Comparison of ENCODE assay signal across 8 cellular contexts in genomic region chr16:31700200-31700529, GRCh38.
DNase-seq lines count a peak whose midpoint lies in the region; TF ChIP-seq lines count a peak whose summit lies in the region.

No MANE protein-coding gene starts in this region.

- peak overlapping the region; percentile 90 for H3K4me3 Mint-ChIP-seq in nephron progenitor cell

- peak overlapping the region; percentile 70 for H3K4me3 ChIP-seq in HAP-1
- peak overlapping the region; percentile 85 for H3K4me3 ChIP-seq in NT2/D1 (ENCODE audit: insufficient read length, low read depth)
- H3K4me3 ChIP-seq in ectodermal cell (ENCODE audit: insufficient read depth, low read depth, low read length), result peak overlapping the region; percentile 84

- in situ Hi-C loops in HAP-1 (cut with MboI; ENCODE audit: low sequenced_read_pairs), result loop anchor here (25.0 kb wide), 1 partner anchor 738 kb away; the partner anchor contains the start of gene SETD1A

- H3K27me3 Mint-ChIP-seq in nephron progenitor cell (ENCODE audit: low read depth, poor library complexity), result peaks cover 32% of the 10 kb centered on the region

- WGBS in ectodermal cell, 2 experiments, result 4 to 5% methylated on average over 7 of the region's 8 CpGs

- no peaks in the 10 kb centered on the region for H3K9me3 Mint-ChIP-seq in nephron progenitor cell

- no peaks in the 10 kb centered on the region for H3K27me3 ChIP-seq in HAP-1 (ENCODE audit: low read depth)
- peaks cover 26% of the 10 kb centered on the region for H3K27me3 ChIP-seq in NT2/D1 (ENCODE audit: insufficient read depth, insufficient read length)
- peaks cover 8% of the 10 kb centered on the region for H3K27me3 ChIP-seq in ectodermal cell (ENCODE audit: control insufficient read depth, insufficient read depth, low read length, poor library complexity, severe bottlenecking)

- DNase-seq in NCI-H1092 treated with DMSO at 0.1 percent for 48 hours (lab: John Stamatoyannopoulos, UW) (peak; percentile 86), NCI-H1092 (lab: John Stamatoyannopoulos, UW) (no peak), HAP-1 (ENCODE audit: low spot score in 2 of 2) (peak; percentile 79 to 94), NT2/D1 (ENCODE audit: low read depth, low spot score) (no peak), nephron progenitor cell (no peak), posterior vena cava (ENCODE audit: low spot score) (no peak)
- no peak for DNase-seq in activated CD4-positive, alpha-beta T cell treated with anti-CD3 and anti-CD28 coated beads for 48 hours

- no peak overlapping the region for H3K27ac Mint-ChIP-seq in nephron progenitor cell

- no peak for TF ChIP-seq CTCF in nephron progenitor cell (IDR thresholded peaks at IDR 0.05)

- H3K9me3 ChIP-seq in HAP-1 (no peaks in the 10 kb centered on the region), NT2/D1 (ENCODE audit: insufficient read depth, low read length) (no peaks in the 10 kb centered on the region), ectodermal cell (ENCODE audit: control insufficient read depth, low read length) (no peaks in the 10 kb centered on the region)

- H3K4me1 ChIP-seq in HAP-1 (peaks cover 3% of the 10 kb centered on the region), NT2/D1 (ENCODE audit: insufficient read depth, insufficient read length) (no peaks in the 10 kb centered on the region), ectodermal cell (ENCODE audit: control insufficient read depth, insufficient read depth, low read length) (no peaks in the 10 kb centered on the region)

- peak overlapping the region; percentile 79 for H3K9ac ChIP-seq in NT2/D1 (ENCODE audit: insufficient read length, low read depth)

- H3K36me3 ChIP-seq in HAP-1 (replicated peaks), result peaks cover 21% of the 10 kb centered on the region
- H3K36me3 ChIP-seq in NT2/D1 (ENCODE audit: insufficient read depth, insufficient read length, low read length), result peaks cover 30% of the 10 kb centered on the region
- H3K36me3 ChIP-seq in ectodermal cell (ENCODE audit: control insufficient read depth, insufficient read depth, low read length), result peaks cover 23% of the 10 kb centered on the region

- no peak overlapping the region for H3K27ac ChIP-seq in ectodermal cell (ENCODE audit: insufficient read depth, low read depth, low read length, poor library complexity, severe bottlenecking)

- peaks cover 14% of the 10 kb centered on the region for H3K36me3 Mint-ChIP-seq in nephron progenitor cell (ENCODE audit: low read depth)

- H3K4me1 Mint-ChIP-seq in nephron progenitor cell, result peaks cover 12% of the 10 kb centered on the region

- intact Hi-C loops in posterior vena cava (cut with DNase I), result no loop called here

Comparison
In these comparisons a context has a peak if more than half of its experiments do, and no peak if none do; other contexts are left out.
1. DNase-seq: peak in NCI-H1092 treated with DMSO at 0.1 percent for 48 hours (single experiment) and HAP-1 (2 of 2); none in NCI-H1092 (single experiment), NT2/D1 (single experiment), nephron progenitor cell (single experiment), posterior vena cava (single experiment) and activated CD4-positive, alpha-beta T cell treated with anti-CD3 and anti-CD28 coated beads for 48 hours (single experiment).
2. Peak in every context shown above with its lines, with median percentiles within 50 percentile points of each other: H3K4me3 ChIP-seq.